Comparison of ENCODE assay signal across 1 cellular context in the genomic region with DNA sequence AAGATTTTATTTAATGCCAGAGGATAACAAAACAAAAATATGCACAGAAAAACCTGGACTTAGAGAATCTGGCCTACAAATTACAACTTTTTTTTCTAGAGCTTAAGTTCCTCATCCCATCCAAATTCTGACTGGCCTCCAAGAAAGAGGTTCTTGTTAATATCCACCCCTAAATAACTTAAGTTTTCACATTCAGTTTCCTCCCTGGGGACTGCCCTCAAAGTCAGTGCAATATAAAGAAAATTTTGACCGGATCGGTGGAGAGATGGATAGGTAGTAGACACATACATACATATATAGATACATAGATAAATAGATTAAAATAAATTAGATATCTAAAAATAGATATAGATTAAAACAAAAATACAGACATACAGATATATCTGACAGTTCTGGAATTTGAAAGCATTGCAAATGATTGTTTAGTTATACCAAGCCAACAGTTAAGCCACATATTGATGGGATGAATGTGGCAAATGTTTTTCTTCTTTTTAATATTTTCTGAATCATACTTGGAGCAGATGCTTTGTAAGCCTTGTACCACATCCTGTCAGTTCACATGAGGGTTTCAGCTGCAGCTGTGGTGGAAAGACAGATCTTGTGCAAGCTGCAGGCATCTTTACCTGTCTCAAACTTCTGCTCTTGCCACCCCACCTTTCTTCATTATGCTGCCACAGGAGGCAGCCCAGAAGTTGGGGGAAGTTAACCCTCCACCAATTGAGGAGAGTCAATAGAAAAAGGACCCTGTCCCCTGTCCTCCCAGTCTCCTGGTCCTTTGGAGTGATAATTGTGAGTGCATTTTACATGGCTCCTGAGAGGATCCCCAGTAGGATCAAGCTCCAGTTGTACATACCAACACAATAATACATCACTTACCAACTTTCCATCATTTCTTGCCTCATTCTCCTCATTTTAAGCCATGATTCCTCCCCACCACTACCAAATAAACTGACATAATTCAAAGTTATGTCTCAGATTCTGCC.
TF ChIP-seq lines count a peak whose summit lies in the region.

No MANE protein-coding gene starts in this region.

TF ChIP-seq in GM23338, 12 proteins besides CTCF, POLR2A, EP300 and RAD21 (continued from another document):
- TF ChIP-seq, protein P1, sequence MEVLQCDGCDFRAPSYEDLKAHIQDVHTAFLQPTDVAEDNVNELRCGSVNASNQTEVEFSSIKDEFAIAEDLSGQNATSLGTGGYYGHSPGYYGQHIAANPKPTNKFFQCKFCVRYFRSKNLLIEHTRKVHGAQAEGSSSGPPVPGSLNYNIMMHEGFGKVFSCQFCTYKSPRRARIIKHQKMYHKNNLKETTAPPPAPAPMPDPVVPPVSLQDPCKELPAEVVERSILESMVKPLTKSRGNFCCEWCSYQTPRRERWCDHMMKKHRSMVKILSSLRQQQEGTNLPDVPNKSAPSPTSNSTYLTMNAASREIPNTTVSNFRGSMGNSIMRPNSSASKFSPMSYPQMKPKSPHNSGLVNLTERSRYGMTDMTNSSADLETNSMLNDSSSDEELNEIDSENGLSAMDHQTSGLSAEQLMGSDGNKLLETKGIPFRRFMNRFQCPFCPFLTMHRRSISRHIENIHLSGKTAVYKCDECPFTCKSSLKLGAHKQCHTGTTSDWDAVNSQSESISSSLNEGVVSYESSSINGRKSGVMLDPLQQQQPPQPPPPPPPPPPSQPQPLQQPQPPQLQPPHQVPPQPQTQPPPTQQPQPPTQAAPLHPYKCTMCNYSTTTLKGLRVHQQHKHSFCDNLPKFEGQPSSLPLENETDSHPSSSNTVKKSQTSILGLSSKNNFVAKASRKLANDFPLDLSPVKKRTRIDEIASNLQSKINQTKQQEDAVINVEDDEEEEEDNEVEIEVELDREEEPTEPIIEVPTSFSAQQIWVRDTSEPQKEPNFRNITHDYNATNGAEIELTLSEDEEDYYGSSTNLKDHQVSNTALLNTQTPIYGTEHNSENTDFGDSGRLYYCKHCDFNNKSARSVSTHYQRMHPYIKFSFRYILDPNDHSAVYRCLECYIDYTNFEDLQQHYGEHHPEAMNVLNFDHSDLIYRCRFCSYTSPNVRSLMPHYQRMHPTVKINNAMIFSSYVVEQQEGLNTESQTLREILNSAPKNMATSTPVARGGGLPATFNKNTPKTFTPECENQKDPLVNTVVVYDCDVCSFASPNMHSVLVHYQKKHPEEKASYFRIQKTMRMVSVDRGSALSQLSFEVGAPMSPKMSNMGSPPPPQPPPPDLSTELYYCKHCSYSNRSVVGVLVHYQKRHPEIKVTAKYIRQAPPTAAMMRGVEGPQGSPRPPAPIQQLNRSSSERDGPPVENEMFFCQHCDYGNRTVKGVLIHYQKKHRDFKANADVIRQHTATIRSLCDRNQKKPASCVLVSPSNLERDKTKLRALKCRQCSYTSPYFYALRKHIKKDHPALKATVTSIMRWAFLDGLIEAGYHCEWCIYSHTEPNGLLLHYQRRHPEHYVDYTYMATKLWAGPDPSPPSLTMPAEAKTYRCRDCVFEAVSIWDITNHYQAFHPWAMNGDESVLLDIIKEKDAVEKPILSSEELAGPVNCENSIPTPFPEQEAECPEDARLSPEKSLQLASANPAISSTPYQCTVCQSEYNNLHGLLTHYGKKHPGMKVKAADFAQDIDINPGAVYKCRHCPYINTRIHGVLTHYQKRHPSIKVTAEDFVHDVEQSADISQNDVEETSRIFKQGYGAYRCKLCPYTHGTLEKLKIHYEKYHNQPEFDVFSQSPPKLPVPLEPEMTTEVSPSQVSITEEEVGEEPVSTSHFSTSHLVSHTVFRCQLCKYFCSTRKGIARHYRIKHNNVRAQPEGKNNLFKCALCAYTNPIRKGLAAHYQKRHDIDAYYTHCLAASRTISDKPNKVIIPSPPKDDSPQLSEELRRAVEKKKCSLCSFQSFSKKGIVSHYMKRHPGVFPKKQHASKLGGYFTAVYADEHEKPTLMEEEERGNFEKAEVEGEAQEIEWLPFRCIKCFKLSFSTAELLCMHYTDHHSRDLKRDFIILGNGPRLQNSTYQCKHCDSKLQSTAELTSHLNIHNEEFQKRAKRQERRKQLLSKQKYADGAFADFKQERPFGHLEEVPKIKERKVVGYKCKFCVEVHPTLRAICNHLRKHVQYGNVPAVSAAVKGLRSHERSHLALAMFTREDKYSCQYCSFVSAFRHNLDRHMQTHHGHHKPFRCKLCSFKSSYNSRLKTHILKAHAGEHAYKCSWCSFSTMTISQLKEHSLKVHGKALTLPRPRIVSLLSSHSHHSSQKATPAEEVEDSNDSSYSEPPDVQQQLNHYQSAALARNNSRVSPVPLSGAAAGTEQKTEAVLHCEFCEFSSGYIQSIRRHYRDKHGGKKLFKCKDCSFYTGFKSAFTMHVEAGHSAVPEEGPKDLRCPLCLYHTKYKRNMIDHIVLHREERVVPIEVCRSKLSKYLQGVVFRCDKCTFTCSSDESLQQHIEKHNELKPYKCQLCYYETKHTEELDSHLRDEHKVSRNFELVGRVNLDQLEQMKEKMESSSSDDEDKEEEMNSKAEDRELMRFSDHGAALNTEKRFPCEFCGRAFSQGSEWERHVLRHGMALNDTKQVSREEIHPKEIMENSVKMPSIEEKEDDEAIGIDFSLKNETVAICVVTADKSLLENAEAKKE (CRISPR knock-in tag; IDR thresholded peaks at IDR 0.05): no peak
- TF ChIP-seq EZH2phosphoT487 (IDR thresholded peaks at IDR 0.05; ENCODE audit: unreplicated experiment): no peak
- TF ChIP-seq ZNF331 (CRISPR knock-in tag; IDR thresholded peaks at IDR 0.05; ENCODE audit: low read depth): no peak
- no peak for TF ChIP-seq EZH2 (IDR thresholded peaks at IDR 0.05; ENCODE audit: low read depth, unreplicated experiment)
- TF ChIP-seq POLR2AphosphoS5 (IDR thresholded peaks at IDR 0.05; ENCODE audit: low read depth): no peak
- no peak for TF ChIP-seq JUNB (IDR thresholded peaks at IDR 0.05; ENCODE audit: unreplicated experiment)
- TF ChIP-seq ZNF114 (CRISPR knock-in tag; IDR thresholded peaks at IDR 0.05): no peak
- no peak for TF ChIP-seq CREB1 (CRISPR knock-in tag; IDR thresholded peaks at IDR 0.05; ENCODE audit: low read depth)
- TF ChIP-seq, protein P2, sequence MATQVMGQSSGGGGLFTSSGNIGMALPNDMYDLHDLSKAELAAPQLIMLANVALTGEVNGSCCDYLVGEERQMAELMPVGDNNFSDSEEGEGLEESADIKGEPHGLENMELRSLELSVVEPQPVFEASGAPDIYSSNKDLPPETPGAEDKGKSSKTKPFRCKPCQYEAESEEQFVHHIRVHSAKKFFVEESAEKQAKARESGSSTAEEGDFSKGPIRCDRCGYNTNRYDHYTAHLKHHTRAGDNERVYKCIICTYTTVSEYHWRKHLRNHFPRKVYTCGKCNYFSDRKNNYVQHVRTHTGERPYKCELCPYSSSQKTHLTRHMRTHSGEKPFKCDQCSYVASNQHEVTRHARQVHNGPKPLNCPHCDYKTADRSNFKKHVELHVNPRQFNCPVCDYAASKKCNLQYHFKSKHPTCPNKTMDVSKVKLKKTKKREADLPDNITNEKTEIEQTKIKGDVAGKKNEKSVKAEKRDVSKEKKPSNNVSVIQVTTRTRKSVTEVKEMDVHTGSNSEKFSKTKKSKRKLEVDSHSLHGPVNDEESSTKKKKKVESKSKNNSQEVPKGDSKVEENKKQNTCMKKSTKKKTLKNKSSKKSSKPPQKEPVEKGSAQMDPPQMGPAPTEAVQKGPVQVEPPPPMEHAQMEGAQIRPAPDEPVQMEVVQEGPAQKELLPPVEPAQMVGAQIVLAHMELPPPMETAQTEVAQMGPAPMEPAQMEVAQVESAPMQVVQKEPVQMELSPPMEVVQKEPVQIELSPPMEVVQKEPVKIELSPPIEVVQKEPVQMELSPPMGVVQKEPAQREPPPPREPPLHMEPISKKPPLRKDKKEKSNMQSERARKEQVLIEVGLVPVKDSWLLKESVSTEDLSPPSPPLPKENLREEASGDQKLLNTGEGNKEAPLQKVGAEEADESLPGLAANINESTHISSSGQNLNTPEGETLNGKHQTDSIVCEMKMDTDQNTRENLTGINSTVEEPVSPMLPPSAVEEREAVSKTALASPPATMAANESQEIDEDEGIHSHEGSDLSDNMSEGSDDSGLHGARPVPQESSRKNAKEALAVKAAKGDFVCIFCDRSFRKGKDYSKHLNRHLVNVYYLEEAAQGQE (IDR thresholded peaks at IDR 0.05; ENCODE audit: unreplicated experiment): no peak
- no peak for TF ChIP-seq NANOG (IDR thresholded peaks at IDR 0.05; ENCODE audit: borderline replicate concordance)
TF ChIP-seq in GM23338: peak in this region for 0.
